Comparison of ENCODE assay signal across 17 cellular contexts in the genomic region with DNA sequence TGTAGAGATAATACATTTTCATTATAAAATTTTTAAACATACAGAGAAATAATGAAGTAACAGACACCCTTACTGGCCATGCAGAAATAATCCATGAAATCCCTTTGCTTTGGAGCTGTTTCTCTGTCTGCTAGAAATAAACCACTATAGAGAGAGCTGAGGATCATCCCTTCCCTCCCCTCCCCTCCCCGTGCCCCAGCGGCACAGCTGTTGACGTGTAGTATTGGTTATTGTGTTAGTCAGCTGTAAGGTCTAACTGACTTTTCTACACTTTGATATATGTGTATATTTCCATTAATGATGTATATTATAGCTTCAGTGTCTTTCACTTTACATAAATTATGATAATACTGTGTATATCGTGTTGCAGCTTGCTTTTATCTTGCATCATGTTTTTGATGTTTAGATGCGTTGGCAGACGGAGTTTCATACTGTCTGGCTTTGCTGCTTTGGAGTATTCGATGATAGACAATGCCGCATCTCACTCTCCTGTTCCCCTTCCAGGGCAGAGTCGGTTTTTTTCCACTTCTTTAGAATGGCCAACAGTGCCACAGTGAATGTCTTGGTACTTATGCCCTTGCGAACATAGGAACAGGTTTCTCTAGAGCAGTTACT. TPM values are rescaled to one million over a fixed set of nuclear protein-coding genes. Genes with fewer than 3 reads are reported as not detected.
DNase-seq lines count a peak whose midpoint lies in the region; ATAC-seq, FAIRE-seq and TF ChIP-seq lines count a peak whose summit lies in the region.
"Had no signal": no experiment of that assay in that cellular context is flagged by ENCODE, and none has a peak within 500 bp of the region (broad histone marks: within the 10 kb centered on the region; RNA-seq: fewer than 3 reads in every experiment).

No MANE protein-coding gene starts in this region.

- TF ChIP-seq POLR2A in GM12891 (IDR thresholded peaks at IDR 0.05; ENCODE audit: low read depth, low read length): no peak

- peak overlapping the region; percentile 71; the same call in 1 of the 2 replicates for H2AFZ ChIP-seq in OCI-LY7 (ENCODE audit: low read length)

- TF ChIP-seq CTCF in OCI-LY7 (conservative IDR thresholded peaks at IDR 0.05; ENCODE audit: low read length) (no peak), osteocyte (IDR thresholded peaks at IDR 0.05) (no peak)
- TF ChIP-seq CTCF in activated CD8-positive, alpha-beta T cell treated with anti-CD3 and anti-CD28 coated beads for 36 hours (IDR thresholded peaks at IDR 0.05): no peak

- H3K9me3 ChIP-seq in OCI-LY7 (ENCODE audit: low read length): no peaks in the 10 kb centered on the region

- peak overlapping the region; percentile 95 for H3K27ac ChIP-seq in OCI-LY7 (ENCODE audit: low read depth, low read length, poor library complexity, severe bottlenecking)
- H3K27ac ChIP-seq: C4-2B had no signal

- no peak overlapping the region for H3K27ac Mint-ChIP-seq in osteocyte (ENCODE audit: unreplicated experiment)
- H3K27ac Mint-ChIP-seq in activated CD8-positive, alpha-beta T cell treated with anti-CD3 and anti-CD28 coated beads for 36 hours: no peak overlapping the region

- peak overlapping the region; percentile 93 for H3K4me2 ChIP-seq in OCI-LY7 (ENCODE audit: low read length)

- FAIRE-seq in GM12891 (lab: Jason Lieb, UNC): peak; percentile 66
- FAIRE-seq: G401.6 had no signal

- no peaks in the 10 kb centered on the region for H3K9me3 Mint-ChIP-seq in osteocyte (ENCODE audit: unreplicated experiment)
- H3K9me3 Mint-ChIP-seq in activated CD8-positive, alpha-beta T cell treated with anti-CD3 and anti-CD28 coated beads for 36 hours: no peaks in the 10 kb centered on the region

- DNase-seq in NCI-H2171 treated with DMSO at 0.1 percent for 48 hours (lab: John Stamatoyannopoulos, UW) (peak; percentile 6), NCI-H2171 (lab: John Stamatoyannopoulos, UW) (no peak), GM12891 (ENCODE audit: insufficient read length, low spot score) (no peak), OCI-LY7 (ENCODE audit: low spot score) (no peak), osteocyte (ENCODE audit: extremely low spot score, unreplicated experiment) (peak; percentile 30), kidney glomerular epithelial cell (lab: John Stamatoyannopoulos, UW) (no peak)
- no peak for DNase-seq in activated CD8-positive, alpha-beta T cell treated with anti-CD3 and anti-CD28 coated beads for 36 hours
- DNase-seq in activated CD4-positive, alpha-beta T cell treated with anti-CD3 and anti-CD28 coated beads for 48 hours: no peak
- DNase-seq: COR-L47, GOT3, NCI-H1436 treated with DMSO at 0.1 percent for 48 hours, NCI-H2107, NCI-H446 treated with DMSO at 0.1 percent for 48 hours, NCI-H774, SHP77 treated with DMSO at 0.1 percent for 48 hours had no signal

- H3K36me3 Mint-ChIP-seq in osteocyte (ENCODE audit: unreplicated experiment): no peaks in the 10 kb centered on the region
- H3K36me3 Mint-ChIP-seq in activated CD8-positive, alpha-beta T cell treated with anti-CD3 and anti-CD28 coated beads for 36 hours (ENCODE audit: low read depth): no peaks in the 10 kb centered on the region

- no peak overlapping the region for H3K4me3 Mint-ChIP-seq in osteocyte (ENCODE audit: unreplicated experiment)
- no peak overlapping the region for H3K4me3 Mint-ChIP-seq in activated CD8-positive, alpha-beta T cell treated with anti-CD3 and anti-CD28 coated beads for 36 hours

- peak overlapping the region; percentile 76 for H3K4me3 ChIP-seq in OCI-LY7 (ENCODE audit: low read depth, low read length, poor library complexity, severe bottlenecking)

- H3K36me3 ChIP-seq in OCI-LY7 (ENCODE audit: insufficient read depth, low read length): no peaks in the 10 kb centered on the region

- peaks cover 88% of the 10 kb centered on the region for H3K4me1 ChIP-seq in OCI-LY7 (ENCODE audit: insufficient read depth, low read length, poor library complexity, severe bottlenecking)

- H3K79me2 ChIP-seq in OCI-LY7 (ENCODE audit: insufficient read depth, low read depth, low read length): peaks cover 22% of the 10 kb centered on the region; the same call in 1 of the 2 replicates

- POLR2A ChIA-PET in OCI-LY7 (lab: Charles Lee): interaction anchor here (0.6 to 9.1 kb wide), 11 partner anchors 8 to 438 kb away, joined by 3 to 111 read pairs (median 5); no protein-coding TSS in a partner anchor
- POLR2A ChIA-PET in activated CD8-positive, alpha-beta T cell treated with anti-CD3 and anti-CD28 coated beads for 36 hours (lab: Charles Lee): interaction anchor here (0.5 kb wide), 1 partner anchor 176 kb away, joined by 3 read pairs; no protein-coding TSS in a partner anchor

- CTCF ChIA-PET in OCI-LY7 (lab: Charles Lee; ENCODE audit: unreplicated experiment): interaction anchor here (0.6 to 2.3 kb wide), 5 partner anchors 17 to 195 kb away, joined by 3 to 8 read pairs (median 5); no protein-coding TSS in a partner anchor
- CTCF ChIA-PET in activated CD8-positive, alpha-beta T cell treated with anti-CD3 and anti-CD28 coated beads for 36 hours (lab: Charles Lee): interaction anchor here (1.0 to 1.2 kb wide), 2 partner anchors 17 to 192 kb away, joined by 3 read pairs; no protein-coding TSS in a partner anchor

- ATAC-seq in activated CD8-positive, alpha-beta T cell treated with anti-CD3 and anti-CD28 coated beads for 36 hours: no peak

- H3K4me1 Mint-ChIP-seq in osteocyte (ENCODE audit: unreplicated experiment): peaks cover 4% of the 10 kb centered on the region
- H3K4me1 Mint-ChIP-seq in activated CD8-positive, alpha-beta T cell treated with anti-CD3 and anti-CD28 coated beads for 36 hours (ENCODE audit: low read depth): peaks cover 2% of the 10 kb centered on the region

- H3K9me2 ChIP-seq in OCI-LY7 (ENCODE audit: insufficient read depth, low read length): no peaks in the 10 kb centered on the region

- no TSS peak for BruUV-seq in OCI-LY7 (replicated peaks; lab: Mats Ljungman, UMichigan)

- intact Hi-C loops in OCI-LY7 (cut with micrococcal nuclease; ENCODE audit: unreplicated experiment): loop anchor here (2.0 to 10.0 kb wide), 3 partner anchors 27 to 701 kb away; partner anchors contain the start of genes GLUD1, GRID1 and SHLD2
- intact Hi-C loops in activated CD8-positive, alpha-beta T cell treated with anti-CD3 and anti-CD28 coated beads for 36 hours (cut with micrococcal nuclease): loop anchor here (10.0 kb wide), 1 partner anchor 51 kb away; no protein-coding TSS in a partner anchor

- H4K20me1 ChIP-seq in OCI-LY7 (ENCODE audit: insufficient read depth, low read length): no peaks in the 10 kb centered on the region

- peaks cover 35% of the 10 kb centered on the region for H3K27me3 Mint-ChIP-seq in osteocyte (ENCODE audit: unreplicated experiment)
- peaks cover 4% of the 10 kb centered on the region for H3K27me3 Mint-ChIP-seq in activated CD8-positive, alpha-beta T cell treated with anti-CD3 and anti-CD28 coated beads for 36 hours

TF ChIP-seq in GM12891, 5 proteins besides CTCF, POLR2A, EP300 and RAD21:
- TF ChIP-seq TAF1 (IDR thresholded peaks at IDR 0.05; ENCODE audit: low read depth, low read length) (no peak), POLR2AphosphoS5 (IDR thresholded peaks at IDR 0.05; ENCODE audit: low read depth, low read length) (no peak), PAX5 (IDR thresholded peaks at IDR 0.05; ENCODE audit: insufficient read depth, low read length, severe bottlenecking) (no peak), POU2F2 (IDR thresholded peaks at IDR 0.05; ENCODE audit: low read depth, low read length) (no peak), SPI1 (IDR thresholded peaks at IDR 0.05; ENCODE audit: low read depth, low read length) (no peak)
TF ChIP-seq in GM12891: peak in this region for 0.

RNA-seq across cellular contexts. Expression of gene GRID1, which starts 27.4 kb away (rescaled TPM):
- 0.19 TPM for polyA plus RNA-seq in GM12891 (2012; ENCODE audit: low read depth, missing spikeins)
- 0.75 and 1.6 TPM in 2 replicates for total RNA-seq in OCI-LY7 (2014; rRNA removed; shearing (Covaris generic))
- total RNA-seq in OCI-LY7 (2022): 3.1 and 3.7 TPM in 2 replicates
- total RNA-seq in osteocyte: 0.11 TPM in 1 of 2 replicates, not detected in the other
- total RNA-seq in activated CD8-positive, alpha-beta T cell treated with anti-CD3 and anti-CD28 coated beads for 36 hours: not detected

Comparison
In these comparisons a context has a peak if more than half of its experiments do, and no peak if none do; other contexts are left out.
1. DNase-seq: peak in NCI-H2171 treated with DMSO at 0.1 percent for 48 hours (single experiment) and osteocyte (single experiment); none in NCI-H2171 (single experiment), GM12891 (single experiment), OCI-LY7 (single experiment), activated CD8-positive, alpha-beta T cell treated with anti-CD3 and anti-CD28 coated beads for 36 hours (single experiment), kidney glomerular epithelial cell (single experiment) and activated CD4-positive, alpha-beta T cell treated with anti-CD3 and anti-CD28 coated beads for 48 hours (single experiment).